25 cellular contexts compared by ENCODE assay signal in genomic region chr1:14964698-14965055, GRCh38.
A peak's percentile ranks its signal among the peaks of the same experiment; 100 is the strongest.
DNase-seq lines count a peak whose midpoint lies in the region; ATAC-seq and TF ChIP-seq lines count a peak whose summit lies in the region.
"Had no signal": no experiment of that assay in that cellular context is flagged by ENCODE, and none has a peak within 500 bp of the region (broad histone marks: within the 10 kb centered on the region; RNA-seq: fewer than 3 reads in every experiment).

No MANE protein-coding gene starts in this region.

- intact Hi-C loops in vagina (cut with DNase I), result no loop called here

- no peak for TF ChIP-seq CTCF in brain (conservative IDR thresholded peaks at IDR 0.05)
- TF ChIP-seq CTCF in vagina (IDR thresholded peaks at IDR 0.05), result no peak

- H4K91ac ChIP-seq in mesenchymal stem cell (ENCODE audit: low read length), result no peak overlapping the region

- no peak overlapping the region for H3K23ac ChIP-seq in mesenchymal stem cell (ENCODE audit: low read length in 2 of 2)

- H3K4me3 ChIP-seq in mesenchymal stem cell (ENCODE audit: insufficient read depth in 1 of 2, low read depth in 1 of 2, low read length in 2 of 2), result no peak overlapping the region
- H3K4me3 ChIP-seq in vagina, result no peak overlapping the region
- H3K4me3 ChIP-seq: BLaER1 treated with 17β-estradiol and CSF1 and Interleukin-3, amounts not matched to agents 10 nM and 100 nM; K562 had no signal

- no peak overlapping the region for H3K9ac ChIP-seq in mesenchymal stem cell (ENCODE audit: low read length)
- H3K9ac ChIP-seq: BLaER1 treated with 17β-estradiol and CSF1 and Interleukin-3, amounts not matched to agents 10 nM and 100 nM had no signal

- peak overlapping the region; percentile 84 for H2AK5ac ChIP-seq in mesenchymal stem cell (ENCODE audit: low read length, severe bottlenecking)

- H3K79me1 ChIP-seq in mesenchymal stem cell (replicated peaks; ENCODE audit: low read length, poor library complexity, severe bottlenecking), result peaks cover 30% of the 10 kb centered on the region

- H3K9me3 ChIP-seq in mesenchymal stem cell (ENCODE audit: control insufficient read depth, low read length) (no peaks in the 10 kb centered on the region), vagina (no peaks in the 10 kb centered on the region)

- H2BK15ac ChIP-seq in mesenchymal stem cell (ENCODE audit: low read depth, poor library complexity, severe bottlenecking), result no peak overlapping the region

- no peak overlapping the region for H3K4me3 Mint-ChIP-seq in brain
- no peak overlapping the region for H3K4me3 Mint-ChIP-seq in activated naive CD8-positive, alpha-beta T cell treated with anti-CD3 and anti-CD28 coated beads for 36 hours

- no peaks in the 10 kb centered on the region for H3K27me3 Mint-ChIP-seq in brain
- H3K27me3 Mint-ChIP-seq in activated naive CD8-positive, alpha-beta T cell treated with anti-CD3 and anti-CD28 coated beads for 36 hours, result no peaks in the 10 kb centered on the region

- H3K4me2 ChIP-seq in mesenchymal stem cell (ENCODE audit: low read length, poor library complexity, severe bottlenecking), result no peak overlapping the region
- H3K4me2 ChIP-seq: BLaER1 treated with 17β-estradiol and CSF1 and Interleukin-3, amounts not matched to agents 10 nM and 100 nM had no signal

- H3K27ac ChIP-seq in mesenchymal stem cell (ENCODE audit: low read length, poor library complexity, severe bottlenecking), result peak overlapping the region; percentile 44
- peak overlapping the region; percentile 24 for H3K27ac ChIP-seq in vagina
- H3K27ac ChIP-seq: BLaER1 treated with 17β-estradiol and CSF1 and Interleukin-3, amounts not matched to agents 10 nM and 100 nM had no signal

- H2BK12ac ChIP-seq in mesenchymal stem cell (ENCODE audit: low read length in 2 of 2), result no peak overlapping the region

- H3K4me1 ChIP-seq in mesenchymal stem cell (ENCODE audit: control insufficient read depth, insufficient read depth, low read depth, low read length), result peaks cover 20% of the 10 kb centered on the region
- H3K4me1 ChIP-seq in vagina, result peaks cover 19% of the 10 kb centered on the region

- H3K36me3 ChIP-seq in mesenchymal stem cell (ENCODE audit: control insufficient read depth in 1 of 2, insufficient read depth in 2 of 2, low read depth in 1 of 2, low read length in 2 of 2) (peaks cover 32 to 40% of the 10 kb centered on the region in 2 experiments), vagina (peaks cover 0 to 14% of the 10 kb centered on the region in 2 donors)

- H2BK5ac ChIP-seq in mesenchymal stem cell (ENCODE audit: low read depth, low read length, poor library complexity, severe bottlenecking), result no peak overlapping the region

- no peak overlapping the region for H3K4ac ChIP-seq in mesenchymal stem cell (ENCODE audit: low read depth in 1 of 2, low read length in 2 of 2)

- peak overlapping the region in 3 of 5 experiments; percentile 66 to 85 (median 70) for H3K27ac Mint-ChIP-seq in brain
- H3K27ac Mint-ChIP-seq in activated naive CD8-positive, alpha-beta T cell treated with anti-CD3 and anti-CD28 coated beads for 36 hours, result no peak overlapping the region
- H3K27ac Mint-ChIP-seq: CD4-positive, alpha-beta memory T cell had no signal

- peaks cover 73% of the 10 kb centered on the region for H3K36me3 Mint-ChIP-seq in brain
- H3K36me3 Mint-ChIP-seq in activated naive CD8-positive, alpha-beta T cell treated with anti-CD3 and anti-CD28 coated beads for 36 hours, result peaks cover 1% of the 10 kb centered on the region
- H3K36me3 Mint-ChIP-seq: CD4-positive, alpha-beta memory T cell had no signal

- no peak overlapping the region for H2BK120ac ChIP-seq in mesenchymal stem cell (ENCODE audit: low read depth, low read length)

- no peak overlapping the region for H4K8ac ChIP-seq in mesenchymal stem cell (ENCODE audit: low read length)

- peaks cover 3 to 28% (median 7%) of the 10 kb centered on the region in 5 experiments for H3K9me3 Mint-ChIP-seq in brain
- no peaks in the 10 kb centered on the region for H3K9me3 Mint-ChIP-seq in activated naive CD8-positive, alpha-beta T cell treated with anti-CD3 and anti-CD28 coated beads for 36 hours

- H2AFZ ChIP-seq in mesenchymal stem cell (ENCODE audit: low read depth, low read length), result no peak overlapping the region

- H3K14ac ChIP-seq in mesenchymal stem cell (ENCODE audit: low read length in 2 of 2), result no peak overlapping the region

- TF ChIP-seq POLR2A in vagina (IDR thresholded peaks at IDR 0.05), result no peak

- no peak for ATAC-seq in HG02981 (IDR thresholded peaks at IDR 0.05; ENCODE audit: unreplicated experiment)
- ATAC-seq: HCT116, HepG2, K562 had no signal

- DNase-seq in EH (ENCODE audit: low read depth) (peak; percentile 67), mesenchymal stem cell (no peak), vagina (ENCODE audit: extremely low spot score in 2 of 2) (no peak), GDM1 (lab: John Stamatoyannopoulos, UW) (no peak)
- no peak for DNase-seq in activated naive CD8-positive, alpha-beta T cell treated with anti-CD3 and anti-CD28 coated beads for 36 hours
- DNase-seq: AML-193; CD4-positive, alpha-beta memory T cell; COR-L47; DMS53; Kasumi-1; NCI-H1092 treated with DMSO at 0.1 percent for 48 hours; NCI-H1436; NCI-H187; NCI-H2081 treated with DMSO at 0.1 percent for 48 hours; NCI-H226; NCI-H510A; NCI-H69; Right ventricle myocardium superior; RPMI8226 had no signal

- H3K18ac ChIP-seq in mesenchymal stem cell (ENCODE audit: low read depth in 1 of 2, low read length in 2 of 2), result no peak overlapping the region

- no peaks in the 10 kb centered on the region for H3K27me3 ChIP-seq in mesenchymal stem cell (ENCODE audit: control insufficient read depth in 1 of 2, insufficient read depth in 1 of 2, low read length in 2 of 2)
- no peaks in the 10 kb centered on the region for H3K27me3 ChIP-seq in vagina

- WGBS in mesenchymal stem cell, result 98% methylated on average over 4 of the region's 4 CpGs

- peaks cover 36% of the 10 kb centered on the region for H3K4me1 Mint-ChIP-seq in brain
- H3K4me1 Mint-ChIP-seq in activated naive CD8-positive, alpha-beta T cell treated with anti-CD3 and anti-CD28 coated beads for 36 hours, result peaks cover 8% of the 10 kb centered on the region
